ENCODE assay signal across 1 cellular context in the genomic region with DNA sequence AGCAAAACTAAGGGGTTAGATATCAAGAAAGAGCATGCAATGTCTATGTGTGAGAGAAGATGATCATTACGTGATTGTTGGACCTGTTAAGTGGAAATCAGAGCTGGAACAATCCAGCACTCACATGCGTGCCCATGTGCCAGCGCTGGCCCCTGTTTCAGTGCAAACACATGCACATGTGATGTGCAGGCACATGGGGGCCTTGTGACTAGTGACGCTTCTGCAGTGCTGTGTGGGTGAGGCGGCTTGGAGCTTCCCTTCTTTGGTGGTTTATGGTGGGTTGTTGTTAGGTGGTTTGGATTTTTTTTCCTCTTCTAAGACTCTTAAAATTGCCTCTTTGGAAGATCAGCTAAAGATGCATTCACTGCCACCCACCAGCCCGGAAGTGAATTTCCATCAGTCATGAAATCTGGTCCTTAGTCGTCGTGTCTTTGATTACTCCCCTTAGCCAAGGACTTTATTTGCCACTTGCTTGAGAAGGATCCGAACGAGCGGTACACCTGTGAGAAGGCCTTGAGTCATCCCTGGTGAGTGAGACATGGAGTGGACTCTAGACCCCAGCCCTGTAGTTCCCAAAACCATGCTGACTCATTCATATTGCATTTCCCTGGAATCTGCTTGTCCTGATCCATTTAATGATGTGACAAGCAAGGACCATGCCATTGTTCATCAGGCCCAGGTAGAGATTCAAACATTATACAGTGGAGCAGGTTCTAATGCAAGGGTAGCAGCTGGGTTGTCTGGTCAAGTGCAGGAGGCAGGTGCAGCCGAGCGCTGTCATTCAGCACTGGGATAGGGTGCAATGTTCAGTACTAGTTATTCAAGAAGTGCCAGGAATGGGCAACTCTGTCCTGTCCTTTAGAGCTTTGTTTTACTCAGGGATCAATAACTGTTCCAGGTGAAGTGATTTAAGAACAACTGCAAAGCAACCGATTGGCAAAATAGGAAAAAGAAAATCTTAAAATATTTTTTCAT.
A peak's percentile ranks its signal among the peaks of the same experiment; 100 is the strongest.
TF ChIP-seq lines count a peak whose summit lies in the region.

No MANE protein-coding gene starts in this region.

TF ChIP-seq in Ishikawa, 13 proteins besides CTCF, POLR2A, EP300 and RAD21 (continued from another document):
- TF ChIP-seq, protein P1, sequence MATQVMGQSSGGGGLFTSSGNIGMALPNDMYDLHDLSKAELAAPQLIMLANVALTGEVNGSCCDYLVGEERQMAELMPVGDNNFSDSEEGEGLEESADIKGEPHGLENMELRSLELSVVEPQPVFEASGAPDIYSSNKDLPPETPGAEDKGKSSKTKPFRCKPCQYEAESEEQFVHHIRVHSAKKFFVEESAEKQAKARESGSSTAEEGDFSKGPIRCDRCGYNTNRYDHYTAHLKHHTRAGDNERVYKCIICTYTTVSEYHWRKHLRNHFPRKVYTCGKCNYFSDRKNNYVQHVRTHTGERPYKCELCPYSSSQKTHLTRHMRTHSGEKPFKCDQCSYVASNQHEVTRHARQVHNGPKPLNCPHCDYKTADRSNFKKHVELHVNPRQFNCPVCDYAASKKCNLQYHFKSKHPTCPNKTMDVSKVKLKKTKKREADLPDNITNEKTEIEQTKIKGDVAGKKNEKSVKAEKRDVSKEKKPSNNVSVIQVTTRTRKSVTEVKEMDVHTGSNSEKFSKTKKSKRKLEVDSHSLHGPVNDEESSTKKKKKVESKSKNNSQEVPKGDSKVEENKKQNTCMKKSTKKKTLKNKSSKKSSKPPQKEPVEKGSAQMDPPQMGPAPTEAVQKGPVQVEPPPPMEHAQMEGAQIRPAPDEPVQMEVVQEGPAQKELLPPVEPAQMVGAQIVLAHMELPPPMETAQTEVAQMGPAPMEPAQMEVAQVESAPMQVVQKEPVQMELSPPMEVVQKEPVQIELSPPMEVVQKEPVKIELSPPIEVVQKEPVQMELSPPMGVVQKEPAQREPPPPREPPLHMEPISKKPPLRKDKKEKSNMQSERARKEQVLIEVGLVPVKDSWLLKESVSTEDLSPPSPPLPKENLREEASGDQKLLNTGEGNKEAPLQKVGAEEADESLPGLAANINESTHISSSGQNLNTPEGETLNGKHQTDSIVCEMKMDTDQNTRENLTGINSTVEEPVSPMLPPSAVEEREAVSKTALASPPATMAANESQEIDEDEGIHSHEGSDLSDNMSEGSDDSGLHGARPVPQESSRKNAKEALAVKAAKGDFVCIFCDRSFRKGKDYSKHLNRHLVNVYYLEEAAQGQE (IDR thresholded peaks at IDR 0.05; ENCODE audit: low read depth), result peak; percentile 27; the same call in 1 of the 2 replicates
- no peak for TF ChIP-seq TAF1 (IDR thresholded peaks at IDR 0.05; ENCODE audit: low read depth)
- no peak for TF ChIP-seq TEAD4 (IDR thresholded peaks at IDR 0.05)
